27 cellular contexts compared by ENCODE assay signal in the genomic region with DNA sequence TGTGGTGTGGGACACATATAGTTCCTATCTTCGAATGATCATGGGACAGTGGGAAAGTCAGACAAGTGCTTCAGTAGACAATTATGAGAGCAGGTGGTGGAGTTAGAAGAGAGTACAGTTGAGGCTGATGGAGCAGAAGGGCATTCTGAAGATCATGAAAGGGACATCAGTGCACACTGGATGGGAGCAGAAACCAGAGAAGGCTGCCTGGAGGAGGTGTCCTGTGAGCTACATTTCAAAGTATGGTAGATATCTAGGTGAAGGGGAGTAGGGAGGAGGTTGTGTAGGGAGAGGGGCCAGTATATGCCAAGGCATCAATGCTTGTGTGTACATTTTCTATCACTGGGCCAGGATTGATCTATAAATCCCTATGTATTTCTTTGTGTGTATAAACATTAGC.
"Had no signal": no experiment of that assay in that cellular context is flagged by ENCODE, and none has a peak within 500 bp of the region (broad histone marks: within the 10 kb centered on the region; RNA-seq: fewer than 3 reads in every experiment).

No MANE protein-coding gene starts in this region.

- FAIRE-seq: RCC 7860, TTC549 had no signal

- H3K36me3 Mint-ChIP-seq: activated naive CD8-positive, alpha-beta T cell treated with anti-CD3 and anti-CD28 coated beads for 36 hours had no signal

- H3K27me3 Mint-ChIP-seq: activated B cell treated with CpG ODN at 0.5 μM for 24 hours; activated CD4-positive, alpha-beta memory T cell treated with anti-CD3 and anti-CD28 coated beads, Interleukin-2, amount 10 ng/mL, durations not matched to agents 7 days and 5 days; activated naive CD8-positive, alpha-beta T cell treated with anti-CD3 and anti-CD28 coated beads for 36 hours had no signal

- ATAC-seq: PC-3 had no signal

- H3K27me3 ChIP-seq: brain microvascular endothelial cell, cardiac muscle cell, MG63 had no signal

- H3K27ac Mint-ChIP-seq: activated B cell treated with CpG ODN at 0.5 μM for 24 hours; activated CD4-positive, alpha-beta memory T cell treated with anti-CD3 and anti-CD28 coated beads, Interleukin-2, amount 10 ng/mL, durations not matched to agents 7 days and 5 days; activated naive CD8-positive, alpha-beta T cell treated with anti-CD3 and anti-CD28 coated beads for 36 hours had no signal

- H3K4me3 ChIP-seq: cardiac muscle cell, MG63 had no signal

- H3K27ac ChIP-seq: brain microvascular endothelial cell, cardiac muscle cell had no signal

- H3K36me3 ChIP-seq: brain microvascular endothelial cell, cardiac muscle cell, MG63 had no signal

- H3K9me3 ChIP-seq: MG63 had no signal

- H3K9me3 Mint-ChIP-seq: activated B cell treated with CpG ODN at 0.5 μM for 24 hours; activated CD4-positive, alpha-beta memory T cell treated with anti-CD3 and anti-CD28 coated beads, Interleukin-2, amount 10 ng/mL, durations not matched to agents 7 days and 5 days had no signal

- H3K4me3 Mint-ChIP-seq: activated B cell treated with CpG ODN at 0.5 μM for 24 hours; activated CD4-positive, alpha-beta memory T cell treated with anti-CD3 and anti-CD28 coated beads, Interleukin-2, amount 10 ng/mL, durations not matched to agents 7 days and 5 days; activated naive CD8-positive, alpha-beta T cell treated with anti-CD3 and anti-CD28 coated beads for 36 hours had no signal

- DNase-seq: activated B cell treated with CpG ODN at 0.5 μM for 24 hours; activated CD4-positive, alpha-beta memory T cell treated with anti-CD3 and anti-CD28 coated beads, Interleukin-2, amount 10 ng/mL, durations not matched to agents 7 days and 5 days; activated CD4-positive, alpha-beta T cell treated with anti-CD3 and anti-CD28 coated beads for 1 hour; activated CD4-positive, alpha-beta T cell treated with anti-CD3 and anti-CD28 coated beads, Interleukin-2, amount 50 U/mL, for 1 hour; activated CD8-positive, alpha-beta memory T cell treated with anti-CD3 and anti-CD28 coated beads, Interleukin-2, amount 50 U/mL, for 48 hours; activated effector memory CD4-positive, alpha-beta T cell treated with anti-CD3 and anti-CD28 coated beads, Interleukin-2, amount 50 U/mL, for 16 hours; activated naive CD4-positive, alpha-beta T cell treated with Interleukin-2 at 50 U/mL for 16 hours; activated naive CD8-positive, alpha-beta T cell treated with anti-CD3 and anti-CD28 coated beads for 36 hours; activated T-cell treated with anti-CD3 and anti-CD28 coated beads, Interleukin-2, amount 50 U/mL, for 1 hour; brain microvascular endothelial cell; MG63; MV-4-11; NCI-H1092 treated with DMSO at 0.1 percent for 48 hours; NCI-H1417 treated with DMSO at 0.1 percent for 48 hours; NCI-H1694; NCI-H2029 treated with DMSO at 0.1 percent for 48 hours; NCI-H345; NCI-H510A; NCI-H526 treated with DMSO at 0.1 percent for 48 hours; NCI-H82; PC-3; SHP77 treated with DMSO at 0.1 percent for 48 hours; T-helper 2 cell; T1000 had no signal
